ENCODE assay signal across 11 cellular contexts in genomic region chr4:4461850-4462249, GRCh38.
A peak's percentile ranks its signal among the peaks of the same experiment; 100 is the strongest.
DNase-seq lines count a peak whose midpoint lies in the region; ATAC-seq and TF ChIP-seq lines count a peak whose summit lies in the region.
"Had no signal": no experiment of that assay in that cellular context is flagged by ENCODE, and none has a peak within 500 bp of the region (broad histone marks: within the 10 kb centered on the region; RNA-seq: fewer than 3 reads in every experiment).

No MANE protein-coding gene starts in this region.

- H3K4me1 Mint-ChIP-seq in T-helper 17 cell: peaks cover 43% of the 10 kb centered on the region

- H3K4me3 ChIP-seq in Jurkat, Clone E6-1 (ENCODE audit: low read length): no peak overlapping the region
- H3K4me3 ChIP-seq in body of pancreas (no peak overlapping the region), MM.1S (ENCODE audit: low read length) (no peak overlapping the region)
- H3K4me3 ChIP-seq: esophagus squamous epithelium had no signal

- TF ChIP-seq POLR2A in body of pancreas (IDR thresholded peaks at IDR 0.05): no peak

- H2AFZ ChIP-seq in MM.1S (ENCODE audit: low read length): no peak overlapping the region

- DNase-seq in Jurkat, Clone E6-1 (ENCODE audit: low read depth, low spot score): peak; percentile 41
- DNase-seq in T-helper 17 cell: peak; percentile 54 to 73 (median 73)
- DNase-seq in body of pancreas: peak in 3 of 4 donors; percentile 46 to 52 (median 50)
- DNase-seq in stimulated activated CD4-positive, alpha-beta T cell treated with anti-CD3 and anti-CD28 coated beads, TNF-alpha, amount 100 ng/mL, for 24 hours (ENCODE audit: low read depth in 3 of 3): peak in 2 of 3 experiments; percentile 8 to 27
- DNase-seq in MM.1S: no peak
- no peak for DNase-seq in NOMO-1 (lab: John Stamatoyannopoulos, UW; ENCODE audit: unreplicated experiment in 2 of 2)
- no peak for DNase-seq in epidermal melanocyte (ENCODE audit: insufficient read length, low spot score)
- DNase-seq: esophagus squamous epithelium, MV-4-11 had no signal

- no peaks in the 10 kb centered on the region for H4K20me1 ChIP-seq in MM.1S (ENCODE audit: insufficient read depth, low read length)

- H3K27ac ChIP-seq in body of pancreas: no peak overlapping the region
- no peak overlapping the region for H3K27ac ChIP-seq in MM.1S (ENCODE audit: low read length)
- H3K27ac ChIP-seq: esophagus squamous epithelium had no signal

- 51 to 52% methylated on average over 5 of the region's 5 CpGs for WGBS in body of pancreas, 2 donors

- H3K9me2 ChIP-seq in MM.1S (replicated peaks; ENCODE audit: insufficient read depth, low read length): no peaks in the 10 kb centered on the region

- H3F3A ChIP-seq in MM.1S (ENCODE audit: insufficient read depth, low read length): no peaks in the 10 kb centered on the region; the same call in 1 of the 2 replicates

- intact Hi-C loops in body of pancreas (cut with DNase I): no loop called here

- H3K9me3 ChIP-seq in T-helper 17 cell (ENCODE audit: control insufficient read depth, low read length, poor library complexity, severe bottlenecking): no peaks in the 10 kb centered on the region
- no peaks in the 10 kb centered on the region for H3K9me3 ChIP-seq in body of pancreas
- H3K9me3 ChIP-seq in MM.1S (replicated peaks; ENCODE audit: insufficient read depth, low read length): no peaks in the 10 kb centered on the region
- H3K9me3 ChIP-seq: esophagus squamous epithelium had no signal

- no peaks in the 10 kb centered on the region for H3K4me1 ChIP-seq in body of pancreas
- H3K4me1 ChIP-seq in MM.1S (ENCODE audit: low read length): peaks cover 22% of the 10 kb centered on the region
- H3K4me1 ChIP-seq: esophagus squamous epithelium had no signal

- no peak for TF ChIP-seq CTCF in body of pancreas (IDR thresholded peaks at IDR 0.05)
- TF ChIP-seq CTCF in MM.1S (IDR thresholded peaks at IDR 0.05; ENCODE audit: low read length): no peak

- H3K9ac ChIP-seq in MM.1S (ENCODE audit: low read length): no peak overlapping the region

- no peaks in the 10 kb centered on the region for H3K79me2 ChIP-seq in MM.1S (ENCODE audit: low read length)

- ATAC-seq in T-helper 17 cell (peak; percentile 98), body of pancreas (peak; percentile 56), GM21737 (IDR thresholded peaks at IDR 0.05; ENCODE audit: unreplicated experiment) (no peak)
- ATAC-seq: Right ventricle myocardium inferior had no signal

- H3K4me3 Mint-ChIP-seq in T-helper 17 cell: peak overlapping the region; percentile 93

- peaks cover 17% of the 10 kb centered on the region for H3K36me3 Mint-ChIP-seq in T-helper 17 cell (ENCODE audit: low read depth)

- H3K27me3 Mint-ChIP-seq in T-helper 17 cell: no peaks in the 10 kb centered on the region

- H3K27me3 ChIP-seq in body of pancreas (no peaks in the 10 kb centered on the region), MM.1S (replicated peaks; ENCODE audit: insufficient read depth, low read length) (no peaks in the 10 kb centered on the region)
- H3K27me3 ChIP-seq: esophagus squamous epithelium had no signal

- H3K4me2 ChIP-seq in MM.1S (ENCODE audit: low read depth, low read length): no peak overlapping the region

- H3K36me3 ChIP-seq in body of pancreas (replicated peaks in 1 of 2; ENCODE audit: insufficient read depth in 1 of 2, low read depth in 2 of 2): peaks cover 0 to 10% of the 10 kb centered on the region in 2 donors
- no peaks in the 10 kb centered on the region; the same call in 1 of the 2 replicates for H3K36me3 ChIP-seq in MM.1S (replicated peaks; ENCODE audit: insufficient read depth, low read length)

- peak overlapping the region; percentile 95 for H3K27ac Mint-ChIP-seq in T-helper 17 cell

Comparison
In these comparisons a context has a peak if more than half of its experiments do, and no peak if none do; other contexts are left out.
1. DNase-seq: peak in Jurkat, Clone E6-1 (single experiment), T-helper 17 cell (3 of 3), body of pancreas (3 of 4) and stimulated activated CD4-positive, alpha-beta T cell treated with anti-CD3 and anti-CD28 coated beads, TNF-alpha, amount 100 ng/mL, for 24 hours (2 of 3); none in MM.1S (single experiment), NOMO-1 (0 of 2) and epidermal melanocyte (single experiment).